Comparison of ENCODE assay signal across 30 cellular contexts in the genomic region with DNA sequence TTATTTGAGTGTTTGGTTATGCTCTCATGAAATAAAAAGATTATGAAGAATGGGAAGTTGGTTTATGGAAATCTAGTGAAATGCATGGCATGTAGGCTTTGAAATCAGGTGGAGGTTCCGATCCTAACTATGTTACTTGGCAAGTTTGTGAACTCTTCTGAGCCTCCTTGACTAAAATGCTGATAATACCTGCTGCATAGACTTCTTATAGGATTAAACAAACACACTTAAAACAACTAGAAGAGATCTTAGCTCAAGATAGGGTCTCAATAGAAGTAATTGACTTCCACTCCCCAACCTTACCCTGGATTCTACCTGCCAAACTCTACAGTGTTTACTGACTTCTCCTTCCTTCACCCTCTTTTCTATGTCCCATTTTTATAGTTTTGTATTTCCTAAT. TPM values are rescaled to one million over a fixed set of nuclear protein-coding genes. Genes with fewer than 3 reads are reported as not detected.
"Had no signal": no experiment of that assay in that cellular context is flagged by ENCODE, and none has a peak within 500 bp of the region (broad histone marks: within the 10 kb centered on the region; RNA-seq: fewer than 3 reads in every experiment).

No MANE protein-coding gene starts in this region.

- FAIRE-seq: bronchial epithelial cell had no signal

- H3K4me3 ChIP-seq: body of pancreas, Peyer's patch, SJSA1 had no signal

- H3K9me3 ChIP-seq: body of pancreas, Peyer's patch, SJSA1 had no signal

- H3K27ac ChIP-seq: Peyer's patch, RWPE1, SJSA1 had no signal

- H3K4me1 ChIP-seq: body of pancreas, Peyer's patch, SJSA1 had no signal

- H3K36me3 ChIP-seq: Peyer's patch, SJSA1 had no signal

- DNase-seq: activated CD4-positive, alpha-beta T cell treated with anti-CD3 and anti-CD28 coated beads for 48 hours; activated CD4-positive, alpha-beta T cell treated with anti-CD3 and anti-CD28 coated beads, Interleukin-2, amount 50 U/mL, for 4 hours; activated CD4-positive, CD25-positive, alpha-beta regulatory T cell treated with anti-CD3 and anti-CD28 coated beads, Interleukin-2, amount 50 U/mL, for 72 hours; activated CD8-positive, alpha-beta memory T cell treated with anti-CD3 and anti-CD28 coated beads, Interleukin-2, amount 50 U/mL, for 48 hours; activated CD8-positive, alpha-beta T cell treated with anti-CD3 and anti-CD28 coated beads, Interleukin-2, amount 10 ng/mL, durations not matched to agents 7 days and 5 days; activated naive CD4-positive, alpha-beta T cell treated with anti-CD3 and anti-CD28 coated beads, Interleukin-2, amount 50 U/mL, for 16 hours; activated naive CD8-positive, alpha-beta T cell treated with anti-CD3 and anti-CD28 coated beads, Interleukin-2, amount 10 ng/mL, durations not matched to agents 7 days and 5 days; activated T-cell treated with anti-CD3 and anti-CD28 coated beads, Interleukin-2, amount 50 U/mL, for 1 hour; aorta; body of pancreas; central memory CD4-positive, alpha-beta T cell; KG1; NCI-H1092 treated with DMSO at 0.1 percent for 48 hours; NCI-H1417 treated with DMSO at 0.1 percent for 48 hours; NCI-H1694; NCI-H2029; NCI-H2107; NCI-H2171 treated with DMSO at 0.1 percent for 48 hours; NCI-H226; NCI-H526; NCI-H82; Peyer's patch; SHP77; SW 1271 had no signal

- H3K27ac Mint-ChIP-seq: activated CD8-positive, alpha-beta T cell treated with anti-CD3 and anti-CD28 coated beads, Interleukin-2, amount 10 ng/mL, durations not matched to agents 7 days and 5 days; activated naive CD8-positive, alpha-beta T cell treated with anti-CD3 and anti-CD28 coated beads, Interleukin-2, amount 10 ng/mL, durations not matched to agents 7 days and 5 days; T-helper 2 cell treated with Interferon-gamma antibody and Interleukin-4, amounts not matched to agents 5 μg/mL and 100 μg/mL, for 36 hours; WTC11 had no signal

- H3K4me1 Mint-ChIP-seq: WTC11 had no signal

- ATAC-seq: activated CD8-positive, alpha-beta T cell treated with anti-CD3 and anti-CD28 coated beads, Interleukin-2, amount 10 ng/mL, durations not matched to agents 7 days and 5 days; SK-N-SH treated with all-trans-retinoic acid at 6 μM for 48 hours; WTC11 had no signal

- H3K27me3 ChIP-seq: body of pancreas, Peyer's patch, SJSA1 had no signal

- H3K4me3 Mint-ChIP-seq: activated CD8-positive, alpha-beta T cell treated with anti-CD3 and anti-CD28 coated beads, Interleukin-2, amount 10 ng/mL, durations not matched to agents 7 days and 5 days; activated naive CD8-positive, alpha-beta T cell treated with anti-CD3 and anti-CD28 coated beads, Interleukin-2, amount 10 ng/mL, durations not matched to agents 7 days and 5 days; T-helper 2 cell treated with Interferon-gamma antibody and Interleukin-4, amounts not matched to agents 5 μg/mL and 100 μg/mL, for 36 hours; WTC11 had no signal

RNA-seq across cellular contexts. Expression of a gene that starts 22.2 kb away (rescaled TPM):
- total RNA-seq: SJSA1 had no signal
